ENCODE assay signal across 9 cellular contexts in genomic region chr2:19711470-19712372, GRCh38.
DNase-seq lines count a peak whose midpoint lies in the region; ATAC-seq and TF ChIP-seq lines count a peak whose summit lies in the region.
"Had no signal": no experiment of that assay in that cellular context is flagged by ENCODE, and none has a peak within 500 bp of the region (broad histone marks: within the 10 kb centered on the region; RNA-seq: fewer than 3 reads in every experiment).

No MANE protein-coding gene starts in this region.

- H3K27me3 Mint-ChIP-seq in CD14-positive monocyte (ENCODE audit: low read depth in 3 of 3), result peaks cover 0 to 2% (median 0%) of the 10 kb centered on the region in 3 donors

- POLR2A ChIA-PET in OCI-LY7 (lab: Charles Lee), result no interaction called here

- intact Hi-C loops in OCI-LY7 (cut with micrococcal nuclease; ENCODE audit: unreplicated experiment) (no loop called here), CD14-positive monocyte (cut with micrococcal nuclease) (no loop called here), adrenal gland (cut with DNase I) (no loop called here)

- DNase-seq in H7 (peak; percentile 41), NCI-H2196 treated with DMSO at 0.1 percent for 48 hours (lab: John Stamatoyannopoulos, UW; ENCODE audit: unreplicated experiment) (peak; percentile 62), epidermal melanocyte (ENCODE audit: insufficient read length, low spot score) (peak; percentile 41), omental fat pad (ENCODE audit: low spot score) (no peak), OCI-LY7 (ENCODE audit: low spot score) (no peak), CD14-positive monocyte (ENCODE audit: low spot score) (no peak), adrenal gland (no peak)
- DNase-seq: upper lobe of left lung had no signal

- no peaks in the 10 kb centered on the region for H3K4me1 ChIP-seq in OCI-LY7 (ENCODE audit: insufficient read depth, low read length, poor library complexity, severe bottlenecking)
- H3K4me1 ChIP-seq in adrenal gland (replicated peaks in 1 of 2), result no peaks in the 10 kb centered on the region
- H3K4me1 ChIP-seq: upper lobe of left lung had no signal

- no peak overlapping the region for H3K27ac Mint-ChIP-seq in CD14-positive monocyte

- no peaks in the 10 kb centered on the region for H4K20me1 ChIP-seq in OCI-LY7 (ENCODE audit: insufficient read depth, low read length)

- H3K36me3 Mint-ChIP-seq in CD14-positive monocyte, result no peaks in the 10 kb centered on the region

- no peaks in the 10 kb centered on the region for H3K9me2 ChIP-seq in OCI-LY7 (ENCODE audit: insufficient read depth, low read length)

- no peaks in the 10 kb centered on the region for H3K79me2 ChIP-seq in OCI-LY7 (ENCODE audit: insufficient read depth, low read depth, low read length)

- H3K27me3 ChIP-seq in H7 (ENCODE audit: control insufficient read depth, insufficient read depth, low read length) (no peaks in the 10 kb centered on the region), adrenal gland (no peaks in the 10 kb centered on the region)
- H3K27me3 ChIP-seq: upper lobe of left lung had no signal

- no peaks in the 10 kb centered on the region for H3K4me1 Mint-ChIP-seq in CD14-positive monocyte

- no peak overlapping the region for H3K4me2 ChIP-seq in OCI-LY7 (ENCODE audit: low read length)

- BruUV-seq in OCI-LY7 (replicated peaks; lab: Mats Ljungman, UMichigan), result no TSS peak

- ATAC-seq in omental fat pad (ENCODE audit: low FRiP score), result peak; percentile 53
- ATAC-seq in HG03378 (IDR thresholded peaks at IDR 0.05; ENCODE audit: unreplicated experiment), result no peak

- no peak for TF ChIP-seq POLR2A in adrenal gland (IDR thresholded peaks at IDR 0.05)

- H2AFZ ChIP-seq in OCI-LY7 (ENCODE audit: low read length), result no peak overlapping the region

- peaks cover 0 to 19% (median 5%) of the 10 kb centered on the region in 7 donors for H3K9me3 Mint-ChIP-seq in CD14-positive monocyte

- no peak overlapping the region for H3K4me3 Mint-ChIP-seq in CD14-positive monocyte

- TF ChIP-seq CTCF in omental fat pad (IDR thresholded peaks at IDR 0.05) (no peak), OCI-LY7 (conservative IDR thresholded peaks at IDR 0.05; ENCODE audit: low read length) (no peak), CD14-positive monocyte (IDR thresholded peaks at IDR 0.05) (no peak), adrenal gland (IDR thresholded peaks at IDR 0.05) (no peak)

- H3K4me3 ChIP-seq in H7 (ENCODE audit: insufficient read depth, low read depth, low read length) (no peak overlapping the region), OCI-LY7 (ENCODE audit: low read depth, low read length, poor library complexity, severe bottlenecking) (no peak overlapping the region), adrenal gland (no peak overlapping the region)
- H3K4me3 ChIP-seq: upper lobe of left lung had no signal

- WGBS in adrenal gland, 4 donors, result 56 to 69% (median 63%) methylated on average over 5 of the region's 5 CpGs

- CTCF ChIA-PET in OCI-LY7 (lab: Charles Lee; ENCODE audit: unreplicated experiment), result no interaction called here

- no peaks in the 10 kb centered on the region for H3K9me3 ChIP-seq in OCI-LY7 (ENCODE audit: low read length)
- H3K9me3 ChIP-seq in adrenal gland (replicated peaks in 1 of 3), result no peaks in the 10 kb centered on the region
- H3K9me3 ChIP-seq: upper lobe of left lung had no signal

- no peaks in the 10 kb centered on the region for H3K36me3 ChIP-seq in H7 (replicated peaks; ENCODE audit: control insufficient read depth, insufficient read depth, low read length)
- H3K36me3 ChIP-seq in OCI-LY7 (ENCODE audit: insufficient read depth, low read length), result no peaks in the 10 kb centered on the region
- no peaks in the 10 kb centered on the region for H3K36me3 ChIP-seq in adrenal gland (replicated peaks in 1 of 2)
- H3K36me3 ChIP-seq: upper lobe of left lung had no signal

- H3K27ac ChIP-seq in OCI-LY7 (ENCODE audit: low read depth, low read length, poor library complexity, severe bottlenecking), result no peak overlapping the region
- no peak overlapping the region for H3K27ac ChIP-seq in adrenal gland
- H3K27ac ChIP-seq: upper lobe of left lung had no signal

Comparison
In these comparisons a context has a peak if more than half of its experiments do, and no peak if none do; other contexts are left out.
1. DNase-seq: peak in H7 (single experiment), NCI-H2196 treated with DMSO at 0.1 percent for 48 hours (single experiment) and epidermal melanocyte (single experiment); none in omental fat pad (single experiment), OCI-LY7 (single experiment), CD14-positive monocyte (single experiment) and adrenal gland (0 of 7).